Comparison of ENCODE assay signal across 11 cellular contexts in genomic region chr10:89001024-89001423, GRCh38. TPM values are rescaled to one million over a fixed set of nuclear protein-coding genes. Genes with fewer than 3 reads are reported as not detected.
DNase-seq lines count a peak whose midpoint lies in the region; ATAC-seq and TF ChIP-seq lines count a peak whose summit lies in the region.
"Had no signal": no experiment of that assay in that cellular context is flagged by ENCODE, and none has a peak within 500 bp of the region (broad histone marks: within the 10 kb centered on the region; RNA-seq: fewer than 3 reads in every experiment).

No MANE protein-coding gene starts in this region.

- H3K4me1 ChIP-seq in breast epithelium = peaks cover 4 to 10% of the 10 kb centered on the region in 2 donors
- H3K4me1 ChIP-seq in sigmoid colon = peaks cover 0 to 19% (median 9%) of the 10 kb centered on the region in 4 donors

- WGBS in sigmoid colon, 2 donors = 45 to 52% methylated on average over 2 of the region's 2 CpGs

- no peak for DNase-seq in breast epithelium (ENCODE audit: low spot score in 2 of 2)
- no peak for DNase-seq in sigmoid colon
- DNase-seq in HCEC 1CT = no peak
- no peak for DNase-seq in occipital lobe (lab: John Stamatoyannopoulos, UW)
- DNase-seq in NK-92 treated with Interleukin-12 subunit alpha and Interleukin-12 subunit beta, amount 100 ng/mL, for 24 hours (lab: John Stamatoyannopoulos, UW) = no peak
- no peak for DNase-seq in activated CD8-positive, alpha-beta memory T cell treated with anti-CD3 and anti-CD28 coated beads for 24 hours
- DNase-seq: body of pancreas, hippocampal formation, NCI-H1694 had no signal

- TF ChIP-seq POLR2A in breast epithelium (IDR thresholded peaks at IDR 0.05) (no peak), sigmoid colon (IDR thresholded peaks at IDR 0.05) (no peak)

- H3K27ac ChIP-seq in breast epithelium = peak overlapping the region; percentile 37 to 80
- H3K27ac ChIP-seq in sigmoid colon = peak overlapping the region; percentile 24 to 62 (median 52)

- ATAC-seq in GM18867 (IDR thresholded peaks at IDR 0.05; ENCODE audit: unreplicated experiment) (peak; percentile 38), HG03565 (IDR thresholded peaks at IDR 0.05; ENCODE audit: unreplicated experiment) (peak; percentile 33)
- ATAC-seq: body of pancreas had no signal

- TF ChIP-seq EP300 in sigmoid colon (IDR thresholded peaks at IDR 0.05) = no peak

- intact Hi-C loops in breast epithelium (cut with DNase I; ENCODE audit: low total_unique reads) = no loop called here
- intact Hi-C loops in sigmoid colon (cut with DNase I) = no loop called here

- TF ChIP-seq CTCF in breast epithelium (IDR thresholded peaks at IDR 0.05) (no peak), sigmoid colon (IDR thresholded peaks at IDR 0.05) (no peak)

- H3K9me3 ChIP-seq in breast epithelium = no peaks in the 10 kb centered on the region
- H3K9me3 ChIP-seq in sigmoid colon = no peaks in the 10 kb centered on the region
- H3K9me3 ChIP-seq: body of pancreas had no signal

- no peaks in the 10 kb centered on the region for H3K36me3 ChIP-seq in breast epithelium
- peaks cover 0 to 11% (median 0%) of the 10 kb centered on the region in 4 donors for H3K36me3 ChIP-seq in sigmoid colon

- H3K27me3 ChIP-seq in breast epithelium (no peaks in the 10 kb centered on the region), sigmoid colon (no peaks in the 10 kb centered on the region)
- H3K27me3 ChIP-seq: body of pancreas had no signal

- peak overlapping the region; percentile 23 to 44 (median 33) for H3K4me3 ChIP-seq in breast epithelium
- H3K4me3 ChIP-seq in sigmoid colon = peak overlapping the region in 1 of 4 donors; percentile 3
- H3K4me3 ChIP-seq: body of pancreas had no signal

RNA-seq across cellular contexts. Expression of gene FAS, which starts 10.4 kb away (rescaled TPM):
- total RNA-seq in breast epithelium (10 to 100 TPM; 26.9 to 51.5 (median 47.3) TPM), sigmoid colon (10 to 100 TPM; 14.3 to 44.6 (median 22.1) TPM), occipital lobe (2.2 TPM)
- polyA plus RNA-seq in sigmoid colon = 10 to 100 TPM in 2 of 3 donors, 1 to 10 TPM in 1; 7.6 to 18.8 (median 11.4) TPM

RNA-seq across cellular contexts. Expression of gene ACTA2, which starts 48.5 kb away (rescaled TPM):
- total RNA-seq in breast epithelium (1,000 to 10,000 TPM in 2 of 3 donors, 10 to 100 TPM in 1; 87.9 to 1,054 (median 1,036) TPM), sigmoid colon (1,000 to 10,000 TPM; 2,072 to 5,444 (median 3,070) TPM), occipital lobe (14.3 TPM)
- polyA plus RNA-seq in sigmoid colon = 100 to 1,000 TPM in 1 of 3 donors, 10 to 100 TPM in 2; 43.7 to 237 (median 78.1) TPM
